ENCODE assay signal across 12 cellular contexts in genomic region chr18:4639628-4640310, GRCh38.
DNase-seq lines count a peak whose midpoint lies in the region; ATAC-seq, FAIRE-seq and TF ChIP-seq lines count a peak whose summit lies in the region.
"Had no signal": no experiment of that assay in that cellular context is flagged by ENCODE, and none has a peak within 500 bp of the region (broad histone marks: within the 10 kb centered on the region; RNA-seq: fewer than 3 reads in every experiment).

No MANE protein-coding gene starts in this region.

- no peaks in the 10 kb centered on the region for H3K36me3 ChIP-seq in MM.1S (replicated peaks; ENCODE audit: insufficient read depth, low read length)
- no peaks in the 10 kb centered on the region for H3K36me3 ChIP-seq in SK-N-SH (replicated peaks in 1 of 2; ENCODE audit: control insufficient read depth in 1 of 2, insufficient read depth in 2 of 2, low read length in 1 of 2)
- H3K36me3 ChIP-seq: neutrophil had no signal

- H3K9me2 ChIP-seq in MM.1S (replicated peaks; ENCODE audit: insufficient read depth, low read length) (no peaks in the 10 kb centered on the region), SK-N-SH (no peaks in the 10 kb centered on the region)

- DNase-seq in GM12891 (ENCODE audit: insufficient read length, low spot score) (no peak), MM.1S (peak; percentile 71), activated gamma-delta T cell treated with Interleukin-2 at 50 U/mL for 16 hours (no peak), SK-N-SH (no peak), C1 segment of cervical spinal cord (lab: John Stamatoyannopoulos, UW) (no peak), NCI-H2171 (lab: John Stamatoyannopoulos, UW) (no peak)
- DNase-seq: AML-193, NCI-H510A, T-cell had no signal

- H3F3A ChIP-seq in MM.1S (ENCODE audit: insufficient read depth, low read length): no peaks in the 10 kb centered on the region
- no peaks in the 10 kb centered on the region for H3F3A ChIP-seq in SK-N-SH (replicated peaks; ENCODE audit: insufficient read depth)

- H4K20me1 ChIP-seq in MM.1S (ENCODE audit: insufficient read depth, low read length) (no peaks in the 10 kb centered on the region), SK-N-SH (ENCODE audit: insufficient read depth) (no peaks in the 10 kb centered on the region)

- POLR2A ChIA-PET in SK-N-SH (lab: Yijun Ruan, JAX): no interaction called here

- WGBS in SK-N-SH (ENCODE audit: low lambda C conversion rate): 4% methylated on average over 6 of the region's 6 CpGs

- CTCF ChIA-PET in SK-N-SH (lab: Yijun Ruan, JAX): no interaction called here

- no peak for TF ChIP-seq RAD21 in SK-N-SH (IDR thresholded peaks at IDR 0.05; ENCODE audit: low read length)

- H3K79me2 ChIP-seq in MM.1S (ENCODE audit: low read length) (no peaks in the 10 kb centered on the region), SK-N-SH (ENCODE audit: insufficient read depth) (no peaks in the 10 kb centered on the region)

- no peak for TF ChIP-seq CTCF in MM.1S (IDR thresholded peaks at IDR 0.05; ENCODE audit: low read length)
- no peak for TF ChIP-seq CTCF in SK-N-SH (IDR thresholded peaks at IDR 0.05)

- H2AFZ ChIP-seq in MM.1S (ENCODE audit: low read length) (no peak overlapping the region), SK-N-SH (ENCODE audit: low read depth) (no peak overlapping the region)

- no peak for TF ChIP-seq POLR2A in GM12891 (IDR thresholded peaks at IDR 0.05; ENCODE audit: low read depth, low read length)

- H3K27ac ChIP-seq in MM.1S (ENCODE audit: low read length) (peak overlapping the region; percentile 21; the same call in 1 of the 2 replicates), SK-N-SH (ENCODE audit: low read depth in 2 of 2, low read length in 1 of 2) (no peak overlapping the region)
- H3K27ac ChIP-seq: neutrophil had no signal

- FAIRE-seq in GM12891 (lab: Jason Lieb, UNC): peak; percentile 9

- no peak for TF ChIP-seq EP300 in SK-N-SH (IDR thresholded peaks at IDR 0.05; ENCODE audit: borderline replicate concordance in 1 of 2, low read depth in 1 of 2, low read length in 1 of 2)

- H3K4me2 ChIP-seq in MM.1S (ENCODE audit: low read depth, low read length) (peak overlapping the region; percentile 30; the same call in 1 of the 2 replicates), SK-N-SH (no peak overlapping the region)

- ATAC-seq in GM19467 (IDR thresholded peaks at IDR 0.05; ENCODE audit: unreplicated experiment) (peak; percentile 89), HG02970 (IDR thresholded peaks at IDR 0.05; ENCODE audit: low FRiP score, unreplicated experiment) (peak; percentile 86)
- ATAC-seq: T-cell had no signal

- H3K27me3 ChIP-seq in MM.1S (replicated peaks; ENCODE audit: insufficient read depth, low read length) (no peaks in the 10 kb centered on the region), SK-N-SH (ENCODE audit: insufficient read depth) (no peaks in the 10 kb centered on the region)
- H3K27me3 ChIP-seq: neutrophil had no signal

- H3K4me3 ChIP-seq in MM.1S (ENCODE audit: low read length) (no peak overlapping the region), SK-N-SH (ENCODE audit: low read depth in 2 of 2, low read length in 1 of 2) (no peak overlapping the region)

- H3K9ac ChIP-seq in MM.1S (ENCODE audit: low read length) (no peak overlapping the region), SK-N-SH (no peak overlapping the region)

- no peaks in the 10 kb centered on the region for H3K9me3 ChIP-seq in MM.1S (replicated peaks; ENCODE audit: insufficient read depth, low read length)
- H3K9me3 ChIP-seq in SK-N-SH: no peaks in the 10 kb centered on the region
- H3K9me3 ChIP-seq: neutrophil had no signal

- H3K4me1 ChIP-seq in MM.1S (ENCODE audit: low read length) (0 out of 2 replicates have a peak, but pooled peaks cover 3% of the 10 kb centered on the region), SK-N-SH (ENCODE audit: control insufficient read depth in 1 of 2, insufficient read depth in 2 of 2, low read depth in 1 of 2, low read length in 1 of 2) (no peaks in the 10 kb centered on the region)

TF ChIP-seq in GM12891, 5 proteins besides CTCF, POLR2A, EP300 and RAD21:
- TF ChIP-seq PAX5 (IDR thresholded peaks at IDR 0.05; ENCODE audit: insufficient read depth, low read length, severe bottlenecking) (no peak), POLR2AphosphoS5 (IDR thresholded peaks at IDR 0.05; ENCODE audit: low read depth, low read length) (no peak), POU2F2 (IDR thresholded peaks at IDR 0.05; ENCODE audit: low read depth, low read length) (peak; percentile 64; the same call in 1 of the 2 replicates), TAF1 (IDR thresholded peaks at IDR 0.05; ENCODE audit: low read depth, low read length) (no peak), SPI1 (IDR thresholded peaks at IDR 0.05; ENCODE audit: low read depth, low read length) (no peak)

TF ChIP-seq in SK-N-SH, 30 proteins besides CTCF, POLR2A, EP300 and RAD21:
- TF ChIP-seq RCOR1 (IDR thresholded peaks at IDR 0.05; ENCODE audit: low read length) (no peak), IRF3 (IDR thresholded peaks at IDR 0.05; ENCODE audit: low read depth, low read length) (no peak), FOSL2 (IDR thresholded peaks at IDR 0.05; ENCODE audit: borderline replicate concordance, low read depth) (no peak), ELF1 (IDR thresholded peaks at IDR 0.05) (no peak), JUND (IDR thresholded peaks at IDR 0.05) (no peak), PBX3 (IDR thresholded peaks at IDR 0.05) (no peak), TEAD4 (IDR thresholded peaks at IDR 0.05; ENCODE audit: borderline replicate concordance, insufficient read depth) (no peak), NRF1 (IDR thresholded peaks at IDR 0.05; ENCODE audit: low read depth, low read length) (no peak), FOXM1 (IDR thresholded peaks at IDR 0.05; ENCODE audit: low read depth) (no peak)
